Comparison of ENCODE assay signal across 8 cellular contexts in genomic region chr16:1705688-1706385, GRCh38. TPM values are rescaled to one million over a fixed set of nuclear protein-coding genes. Genes with fewer than 3 reads are reported as not detected.
DNase-seq lines count a peak whose midpoint lies in the region; ATAC-seq and TF ChIP-seq lines count a peak whose summit lies in the region.

Gene MAPK8IP3, plus strand, starts transcription at chr16:1706195. Its CDS starts 145 bp downstream, at chr16:1706340.

- peak within 1 kb of the TSS; percentile 98 for H3K4me3 ChIP-seq in BJ (ENCODE audit: low read depth, low read length)
- peak within 1 kb of the TSS; percentile 86 for H3K4me3 ChIP-seq in coronary artery

- CTCF ChIA-PET in BJ (lab: Yijun Ruan, JAX), result interaction anchor here (0.6 to 2.8 kb wide), 38 partner anchors 8 to 394 kb away, joined by 3 to 23 read pairs (median 4); partner anchors contain the start of genes EME2, JPT2, MRPS34 and NUBP2

- DNase-seq in BJ (ENCODE audit: low read depth) (peak; percentile 47), GM19238 (ENCODE audit: insufficient read length, low spot score) (peak; percentile 98), NCI-H510A (lab: John Stamatoyannopoulos, UW) (peak; percentile 58), coronary artery (ENCODE audit: low spot score) (peak; percentile 93), left lobe of liver (ENCODE audit: low spot score) (peak; percentile 95)
- peak; percentile 94 for DNase-seq in activated CD4-positive, alpha-beta T cell treated with anti-CD3 and anti-CD28 coated beads for 48 hours
- DNase-seq in stimulated activated CD4-positive, alpha-beta T cell treated with anti-CD3 and anti-CD28 coated beads, Interleukin-2, amount 100 ng/mL, for 24 hours, result peak; percentile 95 to 96

- ATAC-seq in HG03439 (IDR thresholded peaks at IDR 0.05; ENCODE audit: unreplicated experiment), result peak; percentile 84
- peak; percentile 95 for ATAC-seq in left lobe of liver

- TF ChIP-seq CTCF in BJ (IDR thresholded peaks at IDR 0.05; ENCODE audit: insufficient read depth, low read depth, low read length) (peak; percentile 39), coronary artery (IDR thresholded peaks at IDR 0.05) (peak; percentile 87)

- no peaks in the 10 kb centered on the region for H3K27me3 ChIP-seq in BJ (ENCODE audit: control insufficient read depth, insufficient read depth, low read length)

- H3K27ac ChIP-seq in coronary artery, result peak within 1 kb of the TSS; percentile 70 to 87

- POLR2A ChIA-PET in BJ (lab: Charles Lee), result interaction anchor here (0.6 to 0.7 kb wide), 3 partner anchors 16 to 174 kb away, joined by 4 to 9 read pairs (median 6); partner anchors contain the start of gene EME2

- H3K36me3 ChIP-seq in BJ (ENCODE audit: control insufficient read depth, insufficient read depth, low read length), result peaks cover 7% of the 10 kb centered on the region

RNA-seq across cellular contexts. Expression of gene MAPK8IP3, which starts in this region (rescaled TPM):
- polyA plus RNA-seq in BJ (2011; rRNA removed), result 12.3 and 22.5 TPM in 2 replicates
- polyA minus RNA-seq in BJ (2011; rRNA and poly(A)+ RNA removed), result 8.6 and 18.4 TPM in 2 replicates
- total RNA-seq in left lobe of liver, result 30.6 TPM

Comparison
In these comparisons a context has a peak if more than half of its experiments do, and no peak if none do; other contexts are left out.
1. Peak in every context shown above with its lines: DNase-seq, ATAC-seq, H3K4me3 ChIP-seq and H3K27ac ChIP-seq.
2. DNase-seq: peak in every context shown above with its lines; median percentile 98 in GM19238; 96 in stimulated activated CD4-positive, alpha-beta T cell treated with anti-CD3 and anti-CD28 coated beads, Interleukin-2, amount 100 ng/mL, for 24 hours; 95 in left lobe of liver; 94 in activated CD4-positive, alpha-beta T cell treated with anti-CD3 and anti-CD28 coated beads for 48 hours; 93 in coronary artery; 58 in NCI-H510A; 47 in BJ.